Comparison of ENCODE assay signal across 10 cellular contexts in the genomic region with DNA sequence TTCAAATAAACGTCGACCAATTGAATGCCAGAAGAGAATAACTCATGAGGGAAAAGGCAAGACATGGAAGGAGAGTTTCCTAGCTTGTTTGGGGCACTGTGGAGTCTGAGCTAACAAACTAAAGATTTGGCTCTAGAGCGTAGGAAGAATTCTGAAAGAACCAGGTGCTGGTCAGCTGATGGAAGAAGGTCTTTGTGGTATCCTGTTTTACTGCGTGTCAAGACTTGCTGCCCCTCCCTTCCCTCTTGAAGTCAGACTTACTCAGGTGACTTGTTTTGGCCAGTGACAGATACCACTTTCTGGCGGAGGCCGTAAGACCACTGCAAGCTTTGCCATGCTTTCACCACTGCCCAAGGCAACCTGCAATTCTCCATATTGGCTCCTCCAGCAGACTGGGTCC. TPM values are rescaled to one million over a fixed set of nuclear protein-coding genes. Genes with fewer than 3 reads are reported as not detected.
DNase-seq lines count a peak whose midpoint lies in the region; ATAC-seq, FAIRE-seq and TF ChIP-seq lines count a peak whose summit lies in the region.
"Had no signal": no experiment of that assay in that cellular context is flagged by ENCODE, and none has a peak within 500 bp of the region (broad histone marks: within the 10 kb centered on the region; RNA-seq: fewer than 3 reads in every experiment).

No MANE protein-coding gene starts in this region.

- 67% methylated on average over 3 of the region's 6 CpGs for WGBS in K562 (ENCODE audit: insufficient coverage, low coverage, missing lambda C conversion rate)

- CTCF ChIA-PET in K562 (lab: Yijun Ruan, JAX; ENCODE audit: low intra/inter-chr PET ratio): no interaction called here

- in situ Hi-C loops in K562 (cut with MboI) (no loop called here), GM13977 (cut with MboI; ENCODE audit: low pct_unique_long_range_greater_than_20kb, low sequenced_read_pairs, unreplicated experiment) (no loop called here)

- TF ChIP-seq CTCF in K562 (IDR thresholded peaks at IDR 0.05 in 2 of 3, conservative IDR thresholded peaks at IDR 0.05 in 1 of 3; ENCODE audit: insufficient read depth in 2 of 3, low read depth in 1 of 3, low read length in 3 of 3) (no peak), GM13977 (IDR thresholded peaks at IDR 0.05; ENCODE audit: extremely low read depth, insufficient read depth, missing control alignments) (no peak)

- H3K9me1 ChIP-seq in K562 (ENCODE audit: control insufficient read depth, insufficient read depth, low read length): no peaks in the 10 kb centered on the region

- no peak overlapping the region for H3K9ac ChIP-seq in BLaER1
- H3K9ac ChIP-seq in K562 (ENCODE audit: insufficient read depth in 1 of 2, low read depth in 2 of 2, low read length in 2 of 2): no peak overlapping the region

- BruUV-seq in K562 (replicated peaks; lab: Mats Ljungman, UMichigan): no TSS peak

- H3K4me1 Mint-ChIP-seq in IgD-negative memory B cell: peaks cover 25 to 47% (median 35%) of the 10 kb centered on the region in 3 donors

- TF ChIP-seq RAD21 in K562 (CRISPR knock-in tag; conservative IDR thresholded peaks at IDR 0.05 in 1 of 2, IDR thresholded peaks at IDR 0.05 in 1 of 2): no peak

- peak overlapping the region; percentile 96 for H2AFZ ChIP-seq in K562 (ENCODE audit: low read depth, low read length)

- ATAC-seq in K562: no peak
- ATAC-seq in GM18909 (IDR thresholded peaks at IDR 0.05; ENCODE audit: poor library complexity, unreplicated experiment): no peak

- H3K4me1 ChIP-seq in BLaER1 (peaks cover 32% of the 10 kb centered on the region), K562 (replicated peaks in 1 of 2; ENCODE audit: control insufficient read depth in 2 of 2, insufficient read depth in 2 of 2, low read length in 2 of 2) (peaks cover 0 to 5% of the 10 kb centered on the region in 2 experiments; a peak in 3 of 5 replicates), muscle layer of duodenum (ENCODE audit: control insufficient read depth in 1 of 2, insufficient read depth in 2 of 2, low read length in 2 of 2) (peaks cover 0 to 13% of the 10 kb centered on the region in 2 donors)

- H3K4me3 ChIP-seq in BLaER1 (no peak overlapping the region), K562 (no peak overlapping the region), muscle layer of duodenum (ENCODE audit: low read depth in 1 of 2, low read length in 2 of 2) (no peak overlapping the region)

- H3K27me3 Mint-ChIP-seq in IgD-negative memory B cell: no peaks in the 10 kb centered on the region

- H3K4me2 ChIP-seq in BLaER1 (peak overlapping the region; percentile 94), K562 (ENCODE audit: insufficient read depth, low read length) (no peak overlapping the region)

- H3K9me3 ChIP-seq in BLaER1 (no peaks in the 10 kb centered on the region), K562 (replicated peaks; ENCODE audit: control insufficient read depth, insufficient read depth, low read depth, low read length) (no peaks in the 10 kb centered on the region), muscle layer of duodenum (ENCODE audit: control insufficient read depth in 1 of 2, low read length in 2 of 2) (no peaks in the 10 kb centered on the region)

- DNase-seq in K562 (ENCODE audit: extremely low read depth in 1 of 4, low spot score in 3 of 4) (no peak), GM13977 (ENCODE audit: low spot score) (no peak), LoVo (ENCODE audit: low spot score) (no peak), NCI-H2029 treated with DMSO at 0.1 percent for 48 hours (lab: John Stamatoyannopoulos, UW) (no peak)
- DNase-seq: amniotic stem cell had no signal

- H3K79me2 ChIP-seq in K562 (ENCODE audit: control insufficient read depth, insufficient read depth, low read length): no peaks in the 10 kb centered on the region

- H3K36me3 ChIP-seq in BLaER1 (peaks cover 64% of the 10 kb centered on the region), K562 (ENCODE audit: control insufficient read depth, insufficient read depth, low read length) (peaks cover 11% of the 10 kb centered on the region; the same call in 1 of the 3 replicates), muscle layer of duodenum (ENCODE audit: control insufficient read depth in 1 of 2, insufficient read depth in 2 of 2, low read length in 2 of 2) (peaks cover 35 to 40% of the 10 kb centered on the region in 2 donors)

- H3K27ac ChIP-seq in BLaER1 (peak overlapping the region; percentile 85), K562 (ENCODE audit: extremely low read depth, low read depth, low read length) (peak overlapping the region; percentile 74; the same call in 1 of the 3 replicates), muscle layer of duodenum (ENCODE audit: low read length) (peak overlapping the region; percentile 80)

- TF ChIP-seq POLR2A in K562 (conservative IDR thresholded peaks at IDR 0.05): no peak

- peaks cover 12% of the 10 kb centered on the region for H3K36me3 Mint-ChIP-seq in IgD-negative memory B cell

- H4K20me1 ChIP-seq in BLaER1: no peaks in the 10 kb centered on the region
- no peaks in the 10 kb centered on the region for H4K20me1 ChIP-seq in K562 (replicated peaks; ENCODE audit: control insufficient read depth, insufficient read depth, low read length)

- H3K9me3 Mint-ChIP-seq in IgD-negative memory B cell: peaks cover 1 to 5% (median 2%) of the 10 kb centered on the region in 3 donors
- H3K9me3 Mint-ChIP-seq: nephron had no signal

- intact Hi-C loops in K562 (cut with micrococcal nuclease): no loop called here

- H3K27ac Mint-ChIP-seq in IgD-negative memory B cell: peak overlapping the region; percentile 93 to 100 (median 94)
- H3K27ac Mint-ChIP-seq: nephron had no signal

- TF ChIP-seq EP300 in K562 (IDR thresholded peaks at IDR 0.05; ENCODE audit: low read length): no peak

- no peak for FAIRE-seq in K562 (lab: Jason Lieb, UNC)

- POLR2A ChIA-PET in K562 (lab: Yijun Ruan, JAX): interaction anchor here (0.6 to 1.0 kb wide), 2 partner anchors 9 to 39 kb away, joined by 3 to 4 read pairs; no protein-coding TSS in a partner anchor

- H3K27me3 ChIP-seq in BLaER1 (no peaks in the 10 kb centered on the region), K562 (ENCODE audit: control insufficient read depth in 2 of 2, insufficient read depth in 2 of 2, low read length in 2 of 2) (no peaks in the 10 kb centered on the region), muscle layer of duodenum (ENCODE audit: low read depth, low read length) (no peaks in the 10 kb centered on the region)

- H3K4me3 Mint-ChIP-seq in IgD-negative memory B cell: peak overlapping the region; percentile 34 to 98 (median 94)
- H3K4me3 Mint-ChIP-seq: nephron had no signal

TF ChIP-seq in K562, 482 proteins besides CTCF, POLR2A, EP300 and RAD21:
- TF ChIP-seq ZNF436 (CRISPR knock-in tag; IDR thresholded peaks at IDR 0.05): no peak

RNA-seq across cellular contexts. Expression of gene HCLS1, which starts 0.7 kb away (rescaled TPM):
- polyA plus RNA-seq in IgD-negative memory B cell: 468 TPM
- 12.2 and 31.6 TPM in 2 replicates for total RNA-seq in K562 (2011; cell fraction: chromatin; rRNA removed; ENCODE audit: low replicate concordance)
- 6.3 and 9.2 TPM in 2 replicates for total RNA-seq in K562 (2011; cell fraction: nucleolus; rRNA removed)
- total RNA-seq in K562 (2011; cell fraction: nucleoplasm; rRNA removed): 18.6 and 21.1 TPM in 2 replicates
- 26.0 and 29.6 TPM in 2 replicates for total RNA-seq in K562 (2014; rRNA removed)
- total RNA-seq in K562 (2014; rRNA removed; fragmentation: Illumina TruSeq; extraction: Trizol): 20.4 and 21.9 TPM in 2 replicates
- 29.7 and 31.4 TPM in 2 replicates for total RNA-seq in K562 (2015; rRNA removed; fragmentation: Illumina TruSeq; extraction: Trizol)
- 20.6 and 22.0 TPM in 2 replicates for total RNA-seq in K562 (2021)
- polyA plus RNA-seq in K562 (2011; rRNA removed): 17.0 and 49.0 TPM in 2 replicates
- polyA plus RNA-seq in K562 (2011; cell fraction: cytosol; rRNA removed): 12.0 and 43.9 TPM in 2 replicates
- polyA plus RNA-seq in K562 (2011; cell fraction: nucleus; rRNA removed): 31.6 and 91.0 TPM in 2 replicates
- polyA plus RNA-seq in K562 (2012): 27.6 and 68.3 TPM in 2 replicates
- polyA plus RNA-seq in K562 (2014; fragmentation: Illumina TruSeq; extraction: Trizol): 31.1 and 34.1 TPM in 2 replicates
- 10 to 100 TPM in 1 of 2 experiments, 1 to 10 TPM in 1; 4.8 to 12.2 TPM for polyA plus RNA-seq in K562 (2014; fragmentation: Nextera tagmentation; extraction: Ambion mirVana)
- polyA plus RNA-seq in K562 (2014; rRNA removed): 26.0 and 31.0 TPM in 2 replicates
- polyA minus RNA-seq in K562 (2011; rRNA and poly(A)+ RNA removed): 21.9 and 61.1 TPM in 2 replicates
- polyA minus RNA-seq in K562 (2011; cell fraction: cytosol; rRNA and poly(A)+ RNA removed): 4.7 and 14.6 TPM in 2 replicates
- polyA minus RNA-seq in K562 (2011; cell fraction: nucleus; rRNA and poly(A)+ RNA removed): 7.9 and 36.7 TPM in 2 replicates
